Comparison of ENCODE assay signal across 9 cellular contexts in the genomic region with DNA sequence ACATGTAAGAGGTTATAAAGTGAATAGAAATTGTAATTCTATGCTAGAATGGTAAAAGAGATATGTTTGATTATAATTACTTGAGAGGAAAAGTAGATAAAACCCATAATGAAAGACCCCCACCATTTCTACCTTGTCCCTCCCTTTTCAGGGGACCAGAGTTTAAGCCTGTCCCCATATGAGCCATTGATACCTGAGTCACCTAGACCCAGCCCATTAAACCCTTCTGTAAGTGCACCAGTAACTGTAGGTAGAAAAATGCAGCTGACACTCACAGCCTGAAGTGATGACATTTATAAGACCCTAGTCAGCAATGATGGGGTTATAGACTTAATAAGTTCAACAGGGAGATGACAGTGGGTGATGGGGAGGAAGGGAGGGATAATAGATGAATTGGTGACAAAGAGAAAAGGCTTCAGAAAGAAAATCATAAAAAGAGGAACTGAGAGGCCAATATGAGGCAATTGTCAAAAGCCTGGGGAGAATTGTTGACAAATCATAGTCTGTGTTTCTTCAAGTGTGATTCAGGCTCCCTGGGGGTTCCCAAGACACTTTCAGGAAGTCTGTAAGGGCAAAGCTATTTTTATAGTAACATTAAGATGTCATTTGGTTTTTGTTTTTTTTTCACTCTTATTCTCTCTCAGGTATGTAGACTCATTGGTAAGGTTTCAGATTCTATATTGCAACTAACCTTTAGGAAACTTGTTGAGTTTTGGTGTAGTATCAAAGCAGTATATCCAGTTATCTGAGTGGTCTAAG.
DNase-seq lines count a peak whose midpoint lies in the region; ATAC-seq lines count a peak whose summit lies in the region.
"Had no signal": no experiment of that assay in that cellular context is flagged by ENCODE, and none has a peak within 500 bp of the region (broad histone marks: within the 10 kb centered on the region; RNA-seq: fewer than 3 reads in every experiment).

No MANE protein-coding gene starts in this region.

- in situ Hi-C loops in G401 (cut with HindIII; ENCODE audit: low sequenced_read_pairs) = no loop called here

- ATAC-seq in GM19372 (IDR thresholded peaks at IDR 0.05; ENCODE audit: low read depth, unreplicated experiment) = peak; percentile 99
- ATAC-seq in HG02981 (IDR thresholded peaks at IDR 0.05; ENCODE audit: unreplicated experiment) = peak; percentile 99

- DNase-seq in EH (ENCODE audit: low read depth) = peak; percentile 16
- peak; percentile 95 for DNase-seq in NOMO-1 treated with DMSO at 0.1 percent for 48 hours (lab: John Stamatoyannopoulos, UW; ENCODE audit: unreplicated experiment)
- DNase-seq in DMS114 treated with DMSO at 0.1 percent for 48 hours (lab: John Stamatoyannopoulos, UW; ENCODE audit: unreplicated experiment) = no peak
- DNase-seq in G401 (ENCODE audit: low spot score) = no peak
- DNase-seq in cortex of kidney (lab: John Stamatoyannopoulos, UW) = no peak
- no peak for DNase-seq in C1 segment of cervical spinal cord (lab: John Stamatoyannopoulos, UW)
- DNase-seq: tibial artery had no signal

Comparison
In these comparisons a context has a peak if more than half of its experiments do, and no peak if none do; other contexts are left out.
1. DNase-seq: peak in EH (single experiment) and NOMO-1 treated with DMSO at 0.1 percent for 48 hours (single experiment); none in DMS114 treated with DMSO at 0.1 percent for 48 hours (single experiment), G401 (single experiment), cortex of kidney (single experiment) and C1 segment of cervical spinal cord (0 of 14).